ENCODE assay signal across 23 cellular contexts in genomic region chr6:78345882-78346281, GRCh38.
"Had no signal": no experiment of that assay in that cellular context is flagged by ENCODE, and none has a peak within 500 bp of the region (broad histone marks: within the 10 kb centered on the region; RNA-seq: fewer than 3 reads in every experiment).

No MANE protein-coding gene starts in this region.

- H3K9ac ChIP-seq: KMS-11 had no signal

- H3K4me1 Mint-ChIP-seq: IgD-negative memory B cell had no signal

- H3K27me3 ChIP-seq: Peyer's patch, SJCRH30 had no signal

- H3K36me3 ChIP-seq: Peyer's patch, SJCRH30 had no signal

- H3K27ac ChIP-seq: KMS-11, PC-9, Peyer's patch, SJCRH30 had no signal

- H3K27ac Mint-ChIP-seq: IgD-negative memory B cell had no signal

- H3K4me3 Mint-ChIP-seq: IgD-negative memory B cell had no signal

- H3K9me3 ChIP-seq: Peyer's patch, SJCRH30 had no signal

- DNase-seq: Kasumi-1, MM.1S, NCI-H1092 treated with DMSO at 0.1 percent for 48 hours, NCI-H1436, NCI-H187, NCI-H2029, NCI-H2081 treated with DMSO at 0.1 percent for 48 hours, NCI-H2171, NCI-H226, NCI-H446, NCI-H510A, NCI-H524 treated with DMSO at 0.1 percent for 48 hours, NCI-H69, NCI-H774, PC-9, Peyer's patch, SHP77 treated with DMSO at 0.1 percent for 48 hours, SJCRH30 had no signal

- H3K4me3 ChIP-seq: K562, PC-9, Peyer's patch, SJCRH30 had no signal

- ATAC-seq: K562, Right ventricle myocardium inferior, SK-N-SH treated with all-trans-retinoic acid at 6 μM for 48 hours had no signal

- H3K4me1 ChIP-seq: Peyer's patch, SJCRH30 had no signal

- H3K36me3 Mint-ChIP-seq: IgD-negative memory B cell had no signal

- H3K27me3 Mint-ChIP-seq: IgD-negative memory B cell had no signal
